8 cellular contexts compared by ENCODE assay signal in genomic region chr22:50562523-50563409, GRCh38. TPM values are rescaled to one million over a fixed set of nuclear protein-coding genes. Genes with fewer than 3 reads are reported as not detected.
DNase-seq lines count a peak whose midpoint lies in the region; ATAC-seq and TF ChIP-seq lines count a peak whose summit lies in the region.

Gene SYCE3, minus strand, starts transcription at chr22:50562919. Its CDS starts 6,514 bp downstream, at chr22:50556405.

- peak within 1 kb of the TSS; percentile 57 to 95 (median 73) for H3K27ac Mint-ChIP-seq in CD14-positive monocyte

- peak; percentile 98 for DNase-seq in CD14-positive monocyte (ENCODE audit: low spot score)
- peak; percentile 99 for DNase-seq in NCI-H69 (lab: John Stamatoyannopoulos, UW)
- peak; percentile 96 to 97 for DNase-seq in activated CD4-positive, alpha-beta T cell treated with anti-CD3 and anti-CD28 coated beads, Interleukin-2, amount 50 U/mL, for 24 hours (ENCODE audit: low read depth in 1 of 2, low spot score in 1 of 2)
- DNase-seq in dermis blood vessel endothelial cell, result peak; percentile 86
- peak; percentile 99 for DNase-seq in right lobe of liver
- peak; percentile 96 to 98 for DNase-seq in stimulated activated CD4-positive, alpha-beta T cell treated with anti-CD3 and anti-CD28 coated beads, Interleukin-4, amount 100 ng/mL, for 4 hours

- ATAC-seq in GM19351 (IDR thresholded peaks at IDR 0.05; ENCODE audit: unreplicated experiment) (peak; percentile 98), HG03520 (IDR thresholded peaks at IDR 0.05; ENCODE audit: unreplicated experiment) (peak; percentile 91), right lobe of liver (peak; percentile 95 to 97 (median 96))

- no peaks in the 10 kb centered on the region for H3K36me3 ChIP-seq in right lobe of liver

- peaks cover 0 to 2% of the 10 kb centered on the region in 2 donors for H3K36me3 Mint-ChIP-seq in CD14-positive monocyte

- H3K27ac ChIP-seq in right lobe of liver, result peak within 1 kb of the TSS; percentile 67 to 93 (median 88)

- peaks cover 0 to 10% (median 4%) of the 10 kb centered on the region in 4 donors for H3K4me1 ChIP-seq in right lobe of liver

- peak; percentile 87 for TF ChIP-seq CTCF in CD14-positive monocyte (IDR thresholded peaks at IDR 0.05)
- TF ChIP-seq CTCF in right lobe of liver (IDR thresholded peaks at IDR 0.05), result peak; percentile 98 to 99 (median 99)

- H3K4me3 ChIP-seq in right lobe of liver, result peak within 1 kb of the TSS; percentile 49 to 68 (median 60)

- no peaks in the 10 kb centered on the region for H3K9me3 ChIP-seq in right lobe of liver

- H3K27me3 Mint-ChIP-seq in CD14-positive monocyte (ENCODE audit: low read depth in 3 of 3), result peaks cover 17 to 22% (median 17%) of the 10 kb centered on the region in 3 donors

- peaks cover 0 to 2% (median 0%) of the 10 kb centered on the region in 7 donors for H3K9me3 Mint-ChIP-seq in CD14-positive monocyte

- H3K4me3 Mint-ChIP-seq in CD14-positive monocyte, result peak within 1 kb of the TSS; percentile 88 to 96

- intact Hi-C loops in CD14-positive monocyte (cut with micrococcal nuclease), result loop anchor here (2.0 to 5.0 kb wide), 6 partner anchors 18 to 60 kb away; partner anchors contain the start of genes CHKB (in 1 of the 2), KLHDC7B (in 1 of the 2), LMF2 (in 1 of the 2) and NCAPH2 (in 1 of the 2)
- intact Hi-C loops in right lobe of liver (cut with DNase I), result no loop called here

- H3K4me1 Mint-ChIP-seq in CD14-positive monocyte, result peaks cover 17% of the 10 kb centered on the region

- WGBS in right lobe of liver (ENCODE audit: insufficient coverage, low coverage, low lambda C conversion rate, missing lambda C conversion rate), result 11% methylated on average over 19 of the region's 61 CpGs

- H3K27me3 ChIP-seq in right lobe of liver, result no peaks in the 10 kb centered on the region

- peak; percentile 98 for TF ChIP-seq POLR2A in right lobe of liver (IDR thresholded peaks at IDR 0.05)

RNA-seq across cellular contexts. Expression of gene SYCE3, which starts in this region (rescaled TPM):
- polyA plus RNA-seq in CD14-positive monocyte, result 1 to 10 TPM in 1 of 2 donors, not detected in 1; 1.9 TPM
- total RNA-seq in dermis blood vessel endothelial cell (not detected in 2 replicates), right lobe of liver (1 to 10 TPM in 2 of 6 experiments, not detected in 4; 3.3 to 4.7 TPM)

Comparison
In these comparisons a context has a peak if more than half of its experiments do, and no peak if none do; other contexts are left out.
1. Peak in every context shown above with its lines: DNase-seq, ATAC-seq, H3K4me3 ChIP-seq and H3K27ac ChIP-seq.
2. Peak in DNase-seq in dermis blood vessel endothelial cell; RNA of the gene not detected or under 1 TPM.
3. intact Hi-C loops: an anchor here in CD14-positive monocyte (2.0 to 5.0 kb wide); none called in right lobe of liver.